Comparison of ENCODE assay signal across 26 cellular contexts in the genomic region with DNA sequence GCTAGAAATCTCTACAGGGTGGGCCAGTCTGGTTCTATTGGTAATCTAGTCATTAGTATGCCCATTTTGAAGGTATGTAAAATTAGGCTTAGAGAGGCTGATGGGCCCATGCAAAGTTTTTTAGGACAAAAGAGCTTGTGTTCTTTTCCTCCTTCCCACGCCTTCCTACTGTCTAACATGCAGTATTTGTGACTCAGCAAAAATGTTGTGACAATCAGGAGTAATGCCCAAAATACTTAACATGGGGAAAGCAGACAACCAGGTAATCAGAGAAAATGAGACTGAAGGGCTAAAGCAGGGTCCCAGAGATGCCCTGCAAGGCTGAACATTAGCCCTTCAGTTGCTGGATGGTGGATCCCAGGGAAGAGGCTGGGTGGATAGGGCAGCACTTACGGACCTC.
"Had no signal": no experiment of that assay in that cellular context is flagged by ENCODE, and none has a peak within 500 bp of the region (broad histone marks: within the 10 kb centered on the region; RNA-seq: fewer than 3 reads in every experiment).

No MANE protein-coding gene starts in this region.

- FAIRE-seq: endometrium, frontal cortex, keratinocyte, pancreas had no signal

- H3K4me3 ChIP-seq: esophagus squamous epithelium, lower lobe of right lung, mucosa of descending colon, pancreas, stomach, tibial artery, upper lobe of left lung, uterus had no signal

- H3K27me3 ChIP-seq: esophagus squamous epithelium, neutrophil, pancreas, upper lobe of left lung, uterus had no signal

- H3K9me3 ChIP-seq: esophagus squamous epithelium, lower lobe of right lung, mucosa of descending colon, neutrophil, pancreas, tibial artery, upper lobe of left lung, uterus had no signal

- ATAC-seq: effector memory CD8-positive, alpha-beta T cell; left ventricle myocardium superior; lower lobe of right lung; mucosa of descending colon; natural killer cell treated with Interleukin-12 subunit alpha and Interleukin-12 subunit beta and Interleukin-15 and Interleukin-18, amount 100 ng/mL, for 72 hours; pancreas; sciatic nerve; stimulated activated effector memory CD8-positive, alpha-beta T cell treated with anti-CD3 and anti-CD28 coated beads, Interleukin-12 subunit alpha, Interleukin-12 subunit beta, amount 100 ng/mL, for 72 hours had no signal

- H3K4me1 ChIP-seq: lower lobe of right lung, pancreas, stomach, tibial artery, upper lobe of left lung, uterus had no signal

- H3K27ac ChIP-seq: esophagus squamous epithelium, lower lobe of right lung, neutrophil, pancreas, stomach, tibial artery, upper lobe of left lung, uterus had no signal

- H3K36me3 ChIP-seq: esophagus squamous epithelium, lower lobe of right lung, neutrophil, pancreas, stomach, tibial artery, upper lobe of left lung, uterus had no signal

- DNase-seq: cortex of kidney; effector memory CD8-positive, alpha-beta T cell; erythroblast; esophagus squamous epithelium; hypothalamus; immature natural killer cell; left ventricle myocardium superior; lower lobe of right lung; mesenchymal stem cell; mucosa of descending colon; naive B cell; pancreas; stimulated activated CD4-positive, alpha-beta T cell treated with anti-CD3 and anti-CD28 coated beads, Interleukin-2, amount 100 ng/mL, for 24 hours; stimulated activated CD4-positive, alpha-beta T cell treated with anti-CD3 and anti-CD28 coated beads, Interleukin-4, amount 100 ng/mL, for 24 hours; stimulated activated naive CD4-positive, alpha-beta T cell treated with Interleukin-2 at 50 U/mL for 16 hours; stomach; tibial artery; upper lobe of left lung; uterus had no signal
